ENCODE assay signal across 8 cellular contexts in the genomic region with DNA sequence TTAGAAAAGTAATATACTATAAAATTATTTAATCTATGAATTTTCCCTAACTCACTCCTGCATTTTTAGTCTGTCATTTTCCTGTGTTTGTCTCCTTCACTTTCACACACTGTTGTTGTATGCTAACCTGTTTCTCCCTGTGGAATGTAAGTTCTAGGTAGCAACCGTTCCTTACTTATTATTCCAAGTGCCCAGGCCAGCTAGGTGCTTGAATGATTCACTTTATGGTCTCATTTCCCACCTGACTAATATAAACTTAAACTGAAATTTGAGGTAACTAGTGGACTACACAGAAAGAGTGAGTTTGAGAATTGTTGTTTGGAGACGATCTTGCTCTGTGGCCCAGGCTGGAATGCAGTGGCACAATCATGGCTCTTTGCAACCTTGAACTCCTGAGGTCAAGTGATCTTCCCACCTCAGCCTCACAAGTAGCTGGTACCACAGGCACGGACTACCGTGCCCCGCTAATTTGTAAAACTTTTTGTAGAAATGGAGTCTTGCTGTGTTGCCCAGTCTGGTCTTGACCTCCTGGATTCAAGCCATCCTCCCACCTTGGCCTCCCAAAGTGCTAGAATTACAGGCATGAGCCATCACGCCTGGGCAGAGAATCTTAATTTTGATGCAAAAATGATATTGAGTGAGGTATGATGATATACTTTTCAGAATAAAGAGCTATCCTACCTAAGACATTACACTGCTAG. TPM values are rescaled to one million over a fixed set of nuclear protein-coding genes. Genes with fewer than 3 reads are reported as not detected.
DNase-seq lines count a peak whose midpoint lies in the region; ATAC-seq and TF ChIP-seq lines count a peak whose summit lies in the region.

No MANE protein-coding gene starts in this region.

- WGBS in lower leg skin, 2 donors = 79% methylated on average over 6 of the region's 6 CpGs

- DNase-seq in CD8-positive, alpha-beta T cell = no peak
- DNase-seq in LNCaP clone FGC (ENCODE audit: low read depth) = no peak
- DNase-seq in epithelial cell of esophagus (ENCODE audit: low read depth) = peak; percentile 51
- no peak for DNase-seq in HT-29 (ENCODE audit: low spot score)
- no peak for DNase-seq in lower leg skin (ENCODE audit: low spot score in 2 of 2)

- peaks cover 2% of the 10 kb centered on the region for H3K27me3 Mint-ChIP-seq in CD8-positive, alpha-beta T cell (ENCODE audit: low read depth)

- H3K36me3 ChIP-seq in CD8-positive, alpha-beta T cell (ENCODE audit: insufficient read depth, low read length) = no peaks in the 10 kb centered on the region
- H3K36me3 ChIP-seq in neuron (ENCODE audit: insufficient read depth, low read length) = peaks cover 4% of the 10 kb centered on the region

- ATAC-seq in CD8-positive, alpha-beta T cell = no peak
- ATAC-seq in HG03139 (IDR thresholded peaks at IDR 0.05; ENCODE audit: unreplicated experiment) (no peak), HG03520 (IDR thresholded peaks at IDR 0.05; ENCODE audit: unreplicated experiment) (no peak)

- peak overlapping the region; percentile 90 for H3K4me3 Mint-ChIP-seq in CD8-positive, alpha-beta T cell

- H3K9me3 Mint-ChIP-seq in CD8-positive, alpha-beta T cell = no peaks in the 10 kb centered on the region

- H3K4me3 ChIP-seq in CD8-positive, alpha-beta T cell (ENCODE audit: low read depth, low read length) = no peak overlapping the region
- peak overlapping the region; percentile 92; the same call in 1 of the 2 replicates for H3K4me3 ChIP-seq in LNCaP clone FGC (ENCODE audit: low read depth, low read length)
- H3K4me3 ChIP-seq in epithelial cell of esophagus (ENCODE audit: low read length) = no peak overlapping the region
- H3K4me3 ChIP-seq in neuron (ENCODE audit: low read length) = peak overlapping the region; percentile 96
- H3K4me3 ChIP-seq in lower leg skin (ENCODE audit: low read depth, poor library complexity, severe bottlenecking) = no peak overlapping the region

- no peak overlapping the region for H3K27ac ChIP-seq in CD8-positive, alpha-beta T cell (ENCODE audit: low read depth, low read length)

- no peaks in the 10 kb centered on the region for H3K27me3 ChIP-seq in CD8-positive, alpha-beta T cell (ENCODE audit: insufficient read depth, low read length)
- H3K27me3 ChIP-seq in neuron (ENCODE audit: insufficient read depth, low read length) = no peaks in the 10 kb centered on the region

- no peak overlapping the region for H3K27ac Mint-ChIP-seq in CD8-positive, alpha-beta T cell

- intact Hi-C loops in CD8-positive, alpha-beta T cell (cut with DNase I, micrococcal nuclease) = loop anchor here (2.0 to 10.0 kb wide), 12 partner anchors 13 to 1209 kb away; partner anchors contain the start of genes CPT2 (in 2 of the 2), BTF3L4 (in 1 of the 2), ECHDC2 (in 1 of the 2) and EPS15 (in 1 of the 2)
- intact Hi-C loops in lower leg skin (cut with DNase I; ENCODE audit: low total_unique reads) = no loop called here

- peaks cover 14% of the 10 kb centered on the region for H3K36me3 Mint-ChIP-seq in CD8-positive, alpha-beta T cell

- POLR2A ChIA-PET in CD8-positive, alpha-beta T cell (lab: Charles Lee) = interaction anchor here (4.0 kb wide), 1 partner anchor 25 kb away, joined by 27 read pairs; no protein-coding TSS in a partner anchor

- no peaks in the 10 kb centered on the region for H3K9me3 ChIP-seq in CD8-positive, alpha-beta T cell (ENCODE audit: low read length)
- no peaks in the 10 kb centered on the region for H3K9me3 ChIP-seq in neuron (ENCODE audit: low read length)

- peaks cover 16% of the 10 kb centered on the region for H3K4me1 ChIP-seq in CD8-positive, alpha-beta T cell (ENCODE audit: insufficient read depth, low read length)
- H3K4me1 ChIP-seq in neuron (ENCODE audit: insufficient read depth, low read length) = peaks cover 20% of the 10 kb centered on the region

- no peak for TF ChIP-seq CTCF in CD8-positive, alpha-beta T cell (IDR thresholded peaks at IDR 0.05)
- no peak for TF ChIP-seq CTCF in LNCaP clone FGC (IDR thresholded peaks at IDR 0.05; ENCODE audit: control insufficient read depth, extremely low read depth, insufficient read depth)
- no peak for TF ChIP-seq CTCF in epithelial cell of esophagus (IDR thresholded peaks at IDR 0.05; ENCODE audit: insufficient read depth, low read depth, low read length, missing control alignments)
- no peak for TF ChIP-seq CTCF in lower leg skin (IDR thresholded peaks at IDR 0.05)

- no peak for TF ChIP-seq POLR2A in lower leg skin (IDR thresholded peaks at IDR 0.05)

- H2AFZ ChIP-seq in neuron (ENCODE audit: low read depth, low read length) = no peak overlapping the region

- CTCF ChIA-PET in CD8-positive, alpha-beta T cell (lab: Charles Lee) = interaction anchor here (2.2 kb wide), 1 partner anchor 12 kb away, joined by 6 read pairs; no protein-coding TSS in a partner anchor

- H3K4me1 Mint-ChIP-seq in CD8-positive, alpha-beta T cell (ENCODE audit: low read depth) = peaks cover 42% of the 10 kb centered on the region

RNA-seq across cellular contexts. Expression of gene ZYG11B, which starts 1.9 kb away (rescaled TPM):
- 10 to 100 TPM in 1 of 2 experiments, 1 to 10 TPM in 1; 9.8 to 10.4 TPM for total RNA-seq in CD8-positive, alpha-beta T cell
- total RNA-seq in HT-29 (2014; rRNA removed; shearing (Covaris generic)) = 3.3 and 6.5 TPM in 2 replicates
- 10 to 100 TPM; 24.1 to 29.9 (median 25.2) TPM for total RNA-seq in lower leg skin

RNA-seq across cellular contexts. Expression of gene COA7, which starts 30.0 kb away (rescaled TPM):
- total RNA-seq in CD8-positive, alpha-beta T cell = 1 to 10 TPM in 1 of 2 experiments, under 1 TPM in 1; 0.94 to 1.8 TPM
- total RNA-seq in HT-29 (2014; rRNA removed; shearing (Covaris generic)) = 15.8 and 17.4 TPM in 2 replicates
- total RNA-seq in lower leg skin = 10 to 100 TPM in 2 of 4 donors, 1 to 10 TPM in 2; 7.2 to 17.5 (median 8.9) TPM

Comparison
In these comparisons a context has a peak if more than half of its experiments do, and no peak if none do; other contexts are left out.
1. H3K4me3 ChIP-seq: peak in LNCaP clone FGC (single experiment) and neuron (single experiment); none in CD8-positive, alpha-beta T cell (single experiment), epithelial cell of esophagus (single experiment) and lower leg skin (single experiment).